Comparison of ENCODE assay signal across 8 cellular contexts in genomic region chr5:150562832-150563231, GRCh38. TPM values are rescaled to one million over a fixed set of nuclear protein-coding genes. Genes with fewer than 3 reads are reported as not detected.
DNase-seq lines count a peak whose midpoint lies in the region; ATAC-seq, FAIRE-seq and TF ChIP-seq lines count a peak whose summit lies in the region.

No MANE protein-coding gene starts in this region.

- no peaks in the 10 kb centered on the region for H4K20me1 ChIP-seq in OCI-LY1 (ENCODE audit: insufficient read depth, low read length)

- H3K4me3 ChIP-seq in OCI-LY1 (ENCODE audit: low read depth, low read length, poor library complexity, severe bottlenecking) (no peak overlapping the region), colonic mucosa (no peak overlapping the region), pancreas (no peak overlapping the region)

- H3K36me3 Mint-ChIP-seq in activated T-helper 2 cell treated with anti-CD3 and anti-CD28 coated beads, Interferon-gamma antibody, Interleukin-2, Interleukin-4, amounts not matched to agents 10 μg/mL and 5 μg/mL and 100 μg/mL, durations not matched to agents 14 hours and 24 hours and 36 hours (ENCODE audit: low read depth), result no peaks in the 10 kb centered on the region

- H3K27ac Mint-ChIP-seq in activated T-helper 2 cell treated with anti-CD3 and anti-CD28 coated beads, Interferon-gamma antibody, Interleukin-2, Interleukin-4, amounts not matched to agents 10 μg/mL and 5 μg/mL and 100 μg/mL, durations not matched to agents 14 hours and 24 hours and 36 hours, result no peak overlapping the region

- H3K36me3 ChIP-seq in OCI-LY1 (ENCODE audit: insufficient read depth, low read length) (no peaks in the 10 kb centered on the region), colonic mucosa (no peaks in the 10 kb centered on the region), pancreas (no peaks in the 10 kb centered on the region)

- H3K9me3 ChIP-seq in OCI-LY1 (ENCODE audit: low read length) (no peaks in the 10 kb centered on the region), colonic mucosa (no peaks in the 10 kb centered on the region), pancreas (no peaks in the 10 kb centered on the region)

- H3K4me3 Mint-ChIP-seq in activated T-helper 2 cell treated with anti-CD3 and anti-CD28 coated beads, Interferon-gamma antibody, Interleukin-2, Interleukin-4, amounts not matched to agents 10 μg/mL and 5 μg/mL and 100 μg/mL, durations not matched to agents 14 hours and 24 hours and 36 hours (ENCODE audit: low read depth), result no peak overlapping the region

- 47 to 51% methylated on average over 2 of the region's 2 CpGs for WGBS in pancreas, 2 donors

- no peaks in the 10 kb centered on the region for H3K9me3 Mint-ChIP-seq in activated T-helper 2 cell treated with anti-CD3 and anti-CD28 coated beads, Interferon-gamma antibody, Interleukin-2, Interleukin-4, amounts not matched to agents 10 μg/mL and 5 μg/mL and 100 μg/mL, durations not matched to agents 14 hours and 24 hours and 36 hours

- H3K27ac ChIP-seq in C4-2B (no peak overlapping the region), OCI-LY1 (ENCODE audit: low read depth, low read length, poor library complexity, severe bottlenecking) (no peak overlapping the region), colonic mucosa (no peak overlapping the region), pancreas (no peak overlapping the region)

- FAIRE-seq in pancreas (lab: Jason Lieb, UNC), result no peak

- no peaks in the 10 kb centered on the region for H3K4me1 Mint-ChIP-seq in activated T-helper 2 cell treated with anti-CD3 and anti-CD28 coated beads, Interferon-gamma antibody, Interleukin-2, Interleukin-4, amounts not matched to agents 10 μg/mL and 5 μg/mL and 100 μg/mL, durations not matched to agents 14 hours and 24 hours and 36 hours (ENCODE audit: low read depth)

- H3K79me2 ChIP-seq in OCI-LY1 (ENCODE audit: insufficient read depth, low read length), result no peaks in the 10 kb centered on the region

- H3K9ac ChIP-seq in OCI-LY1 (ENCODE audit: low read length) (no peak overlapping the region), colonic mucosa (ENCODE audit: low read depth in 2 of 2, low read length in 2 of 2) (no peak overlapping the region)

- TF ChIP-seq CTCF in C4-2B (conservative IDR thresholded peaks at IDR 0.05) (peak; percentile 81), GM12873 (IDR thresholded peaks at IDR 0.05; ENCODE audit: insufficient read depth, low read depth, low read length, missing control alignments) (peak; percentile 57), OCI-LY1 (IDR thresholded peaks at IDR 0.05; ENCODE audit: low read length) (peak; percentile 63), colonic mucosa (IDR thresholded peaks at IDR 0.05) (peak; percentile 63), pancreas (IDR thresholded peaks at IDR 0.05) (peak; percentile 12 to 32 (median 18))

- H3K27me3 Mint-ChIP-seq in activated T-helper 2 cell treated with anti-CD3 and anti-CD28 coated beads, Interferon-gamma antibody, Interleukin-2, Interleukin-4, amounts not matched to agents 10 μg/mL and 5 μg/mL and 100 μg/mL, durations not matched to agents 14 hours and 24 hours and 36 hours (ENCODE audit: low read depth), result no peaks in the 10 kb centered on the region

- no peaks in the 10 kb centered on the region for H3K9me2 ChIP-seq in OCI-LY1 (ENCODE audit: low read depth, low read length)

- H3K4me2 ChIP-seq in OCI-LY1 (ENCODE audit: low read length), result no peak overlapping the region

- intact Hi-C loops in colonic mucosa (cut with DNase I) (loop anchor here (5.0 kb wide), 1 partner anchor 284 kb away; the partner anchor contains the start of gene IRGM), pancreas (cut with DNase I) (loop anchor here in 2 of 3 donors (5.0 to 10.0 kb wide), 3 partner anchors 94 to 284 kb away; partner anchors contain the start of gene IRGM (in 2 of the 2)), sciatic nerve (cut with DNase I) (loop anchor here (5.0 kb wide), 1 partner anchor 79 kb away; the partner anchor contains the start of gene SYNPO)
- intact Hi-C loops in activated T-helper 2 cell treated with anti-CD3 and anti-CD28 coated beads, Interferon-gamma antibody, Interleukin-2, Interleukin-4, amounts not matched to agents 10 μg/mL and 5 μg/mL and 100 μg/mL, durations not matched to agents 14 hours and 24 hours and 36 hours (cut with micrococcal nuclease), result loop anchor here (5.0 kb wide), 3 partner anchors 106 to 239 kb away; no protein-coding TSS in a partner anchor

- no peaks in the 10 kb centered on the region for H3F3A ChIP-seq in OCI-LY1 (ENCODE audit: insufficient read depth, low read length)

- no peak overlapping the region for H2AFZ ChIP-seq in OCI-LY1 (ENCODE audit: low read length)

- DNase-seq in colonic mucosa (peak; percentile 70), pancreas (peak in 1 of 6 donors; percentile 42), sciatic nerve (ENCODE audit: low spot score) (no peak)
- no peak for DNase-seq in activated T-helper 2 cell treated with anti-CD3 and anti-CD28 coated beads, Interferon-gamma antibody, Interleukin-2, Interleukin-4, amounts not matched to agents 10 μg/mL and 5 μg/mL and 100 μg/mL, durations not matched to agents 14 hours and 24 hours and 36 hours (ENCODE audit: low spot score)

- H3K27me3 ChIP-seq in OCI-LY1 (ENCODE audit: insufficient read depth, low read length), result no peaks in the 10 kb centered on the region; the same call in 1 of the 2 replicates
- H3K27me3 ChIP-seq in colonic mucosa, result no peaks in the 10 kb centered on the region
- H3K27me3 ChIP-seq in pancreas, result no peaks in the 10 kb centered on the region

- ATAC-seq in pancreas (no peak), GM19467 (IDR thresholded peaks at IDR 0.05; ENCODE audit: unreplicated experiment) (no peak), sciatic nerve (no peak)

- no peaks in the 10 kb centered on the region for H3K4me1 ChIP-seq in OCI-LY1 (ENCODE audit: insufficient read depth, low read length, severe bottlenecking)
- no peaks in the 10 kb centered on the region for H3K4me1 ChIP-seq in colonic mucosa
- H3K4me1 ChIP-seq in pancreas, result no peaks in the 10 kb centered on the region

RNA-seq across cellular contexts. Expression of gene NDST1, which starts 54.9 kb away (rescaled TPM):
- total RNA-seq in colonic mucosa (10 to 100 TPM; 37.4 to 51.3 TPM), pancreas (10 to 100 TPM; 35.5 to 57.2 (median 41.0) TPM), sciatic nerve (109 TPM)
- polyA plus RNA-seq in pancreas, result 10 to 100 TPM in 1 of 2 donors, 1 to 10 TPM in 1; 9.9 to 20.2 TPM
- total RNA-seq in activated T-helper 2 cell treated with anti-CD3 and anti-CD28 coated beads, Interferon-gamma antibody, Interleukin-2, Interleukin-4, amounts not matched to agents 10 μg/mL and 5 μg/mL and 100 μg/mL, durations not matched to agents 14 hours and 24 hours and 36 hours, result 2.4 and 3.0 TPM in 2 replicates

Comparison
In these comparisons a context has a peak if more than half of its experiments do, and no peak if none do; other contexts are left out.
1. CTCF ChIP-seq: peak in every context shown above with its lines; median percentile 81 in C4-2B; 63 in OCI-LY1; 63 in colonic mucosa; 57 in GM12873; 18 in pancreas.